In the genomic region with DNA sequence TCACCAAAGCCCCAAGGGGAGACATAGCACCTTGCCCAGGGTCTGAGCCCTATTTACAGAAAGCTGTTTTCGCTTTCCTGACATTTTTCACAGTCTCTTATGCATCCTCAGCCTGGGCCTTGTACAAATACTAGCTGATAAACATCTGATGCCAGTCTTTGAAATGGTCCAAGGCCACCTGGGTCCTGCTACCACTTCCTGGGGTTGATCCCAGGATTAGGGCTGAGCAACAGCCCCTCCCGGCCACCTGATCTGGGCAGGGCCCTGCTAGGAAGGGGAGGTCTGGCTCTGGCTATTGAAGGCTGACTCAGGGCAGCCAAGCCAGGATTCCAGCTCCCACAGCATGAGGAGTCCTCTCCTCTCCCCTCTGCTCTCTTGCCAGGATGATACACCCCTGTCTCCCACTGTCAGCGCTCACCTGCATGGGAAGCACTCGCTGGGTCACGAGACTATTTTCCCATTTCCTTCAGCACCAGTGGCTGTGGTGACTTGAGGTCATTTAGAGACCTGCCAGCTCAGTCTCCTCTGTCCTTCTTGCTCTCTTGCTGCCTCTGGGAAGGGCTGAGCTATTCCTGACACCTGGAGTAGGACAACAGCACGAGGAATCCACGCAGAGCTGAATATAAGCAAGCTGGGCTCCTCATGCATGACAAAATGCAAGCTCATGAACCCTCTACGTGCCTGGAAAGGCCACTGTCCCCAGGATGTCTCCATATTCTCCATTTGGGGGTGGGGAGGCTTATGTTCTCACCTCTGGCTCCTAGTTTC, we compare ENCODE assay signal across 16 cellular contexts. TPM values are rescaled to one million over a fixed set of nuclear protein-coding genes. Genes with fewer than 3 reads are reported as not detected.
A peak's percentile ranks its signal among the peaks of the same experiment; 100 is the strongest.
DNase-seq lines count a peak whose midpoint lies in the region; ATAC-seq and TF ChIP-seq lines count a peak whose summit lies in the region.
"Had no signal": no experiment of that assay in that cellular context is flagged by ENCODE, and none has a peak within 500 bp of the region (broad histone marks: within the 10 kb centered on the region; RNA-seq: fewer than 3 reads in every experiment).

No MANE protein-coding gene starts in this region.

- TF ChIP-seq CTCF in parathyroid adenoma (IDR thresholded peaks at IDR 0.05) = no peak
- TF ChIP-seq CTCF in tibial nerve (IDR thresholded peaks at IDR 0.05) = no peak

- TF ChIP-seq EP300 in tibial nerve (IDR thresholded peaks at IDR 0.05) = no peak

- DNase-seq in DMS153 (lab: John Stamatoyannopoulos, UW) = peak; percentile 29
- DNase-seq in NCI-H2196 treated with DMSO at 0.1 percent for 48 hours (lab: John Stamatoyannopoulos, UW; ENCODE audit: unreplicated experiment) = peak; percentile 1
- DNase-seq in tibial nerve (ENCODE audit: low spot score in 2 of 2) = no peak
- no peak for DNase-seq in 8988T
- DNase-seq: activated CD4-positive, CD25-positive, alpha-beta regulatory T cell; amygdala; dermis blood vessel endothelial cell; foreskin keratinocyte; left ventricle myocardium inferior; MM.1S; occipital lobe had no signal

- ATAC-seq in esophagus mucosa (peak; percentile 74), GM18868 (IDR thresholded peaks at IDR 0.05; ENCODE audit: unreplicated experiment) (no peak), HG02678 (IDR thresholded peaks at IDR 0.05; ENCODE audit: unreplicated experiment) (no peak)
- ATAC-seq: foreskin keratinocyte had no signal

- H3K79me2 ChIP-seq in parathyroid adenoma = no peaks in the 10 kb centered on the region

- no peak overlapping the region for H3K4me2 ChIP-seq in parathyroid adenoma (ENCODE audit: low read length)

- 69 to 85% methylated on average over 8 of the region's 8 CpGs for WGBS in tibial nerve, 2 donors

- H2AFZ ChIP-seq in parathyroid adenoma = peak overlapping the region; percentile 78

- H3K4me1 ChIP-seq in parathyroid adenoma = peaks cover 40% of the 10 kb centered on the region
- peaks cover 0 to 54% (median 35%) of the 10 kb centered on the region in 4 donors for H3K4me1 ChIP-seq in tibial nerve

- H3K36me3 ChIP-seq in parathyroid adenoma (ENCODE audit: control insufficient read depth, insufficient read depth, low read length) (no peaks in the 10 kb centered on the region), tibial nerve (no peaks in the 10 kb centered on the region)
- H3K36me3 ChIP-seq: left ventricle myocardium inferior, SJCRH30 had no signal

- H3K4me3 ChIP-seq in parathyroid adenoma (ENCODE audit: low read depth, low read length) (no peak overlapping the region), tibial nerve (no peak overlapping the region)
- H3K4me3 ChIP-seq: left ventricle myocardium inferior, SJCRH30 had no signal

- H3K9ac ChIP-seq in parathyroid adenoma = no peak overlapping the region

- no peaks in the 10 kb centered on the region for H3K9me3 ChIP-seq in parathyroid adenoma (ENCODE audit: control insufficient read depth, low read length)
- H3K9me3 ChIP-seq in tibial nerve = no peaks in the 10 kb centered on the region
- H3K9me3 ChIP-seq: left ventricle myocardium inferior, SJCRH30 had no signal

- H3K27ac ChIP-seq in parathyroid adenoma (peak overlapping the region; percentile 75), tibial nerve (peak overlapping the region in 1 of 4 donors; percentile 10)
- H3K27ac ChIP-seq: foreskin keratinocyte, left ventricle myocardium inferior, SJCRH30 had no signal

- TF ChIP-seq POLR2A in tibial nerve (IDR thresholded peaks at IDR 0.05) = no peak

- H3K27me3 ChIP-seq in parathyroid adenoma (ENCODE audit: control insufficient read depth, insufficient read depth, low read length) (no peaks in the 10 kb centered on the region), tibial nerve (no peaks in the 10 kb centered on the region)
- H3K27me3 ChIP-seq: foreskin keratinocyte, SJCRH30 had no signal

RNA-seq across cellular contexts. Expression of a gene that starts 53.0 kb away (rescaled TPM):
- total RNA-seq in esophagus mucosa (35.8 TPM), tibial nerve (10 to 100 TPM; 13.8 to 33.4 (median 22.4) TPM)

Comparison
In these comparisons a context has a peak if more than half of its experiments do, and no peak if none do; other contexts are left out.
1. DNase-seq: peak in DMS153 (single experiment) and NCI-H2196 treated with DMSO at 0.1 percent for 48 hours (single experiment); none in tibial nerve (0 of 2) and 8988T (single experiment).